16 cellular contexts compared by ENCODE assay signal in genomic region chr11:43918662-43919061, GRCh38. TPM values are rescaled to one million over a fixed set of nuclear protein-coding genes. Genes with fewer than 3 reads are reported as not detected.
DNase-seq lines count a peak whose midpoint lies in the region; ATAC-seq and TF ChIP-seq lines count a peak whose summit lies in the region.
"Had no signal": no experiment of that assay in that cellular context is flagged by ENCODE, and none has a peak within 500 bp of the region (broad histone marks: within the 10 kb centered on the region; RNA-seq: fewer than 3 reads in every experiment).

No MANE protein-coding gene starts in this region.

- H3K4me1 ChIP-seq in mucosa of rectum (ENCODE audit: control insufficient read depth in 2 of 2, insufficient read depth in 2 of 2, low read length in 2 of 2) = peaks cover 2 to 3% of the 10 kb centered on the region in 2 donors
- H3K4me1 ChIP-seq in gastrocnemius medialis = peaks cover 26 to 33% of the 10 kb centered on the region in 2 donors
- H3K4me1 ChIP-seq in CD8-positive, alpha-beta T cell (ENCODE audit: insufficient read depth, low read length) = no peaks in the 10 kb centered on the region

- H3K9me3 Mint-ChIP-seq in natural killer cell treated with Interleukin-12 subunit alpha and Interleukin-12 subunit beta and Interleukin-15 and Interleukin-18, amount 100 ng/mL, for 72 hours = no peaks in the 10 kb centered on the region
- no peaks in the 10 kb centered on the region for H3K9me3 Mint-ChIP-seq in natural killer cell
- H3K9me3 Mint-ChIP-seq in CD8-positive, alpha-beta T cell = no peaks in the 10 kb centered on the region
- H3K9me3 Mint-ChIP-seq: GM23338 had no signal

- TF ChIP-seq POLR2A in gastrocnemius medialis (IDR thresholded peaks at IDR 0.05) = no peak

- ATAC-seq in natural killer cell treated with Interleukin-12 subunit alpha and Interleukin-12 subunit beta and Interleukin-15 and Interleukin-18, amount 100 ng/mL, for 72 hours = no peak
- ATAC-seq in natural killer cell = no peak
- ATAC-seq in gastrocnemius medialis = peak; percentile 34 to 65
- ATAC-seq in CD8-positive, alpha-beta T cell = no peak
- ATAC-seq: GM23338, HCT116 had no signal

- DNase-seq in natural killer cell treated with Interleukin-12 subunit alpha and Interleukin-12 subunit beta and Interleukin-15 and Interleukin-18, amount 100 ng/mL, for 72 hours (ENCODE audit: low spot score) = no peak
- DNase-seq in natural killer cell = no peak
- DNase-seq in gastrocnemius medialis = peak; percentile 45 to 62
- DNase-seq in CD8-positive, alpha-beta T cell = no peak
- no peak for DNase-seq in D341Med (ENCODE audit: low spot score)
- DNase-seq in NCI-H226 = no peak
- DNase-seq: C1 segment of cervical spinal cord, NCI-H187 treated with DMSO at 0.1 percent for 48 hours, NCI-H2171, NCI-H446 treated with DMSO at 0.1 percent for 48 hours, NCI-H748 treated with DMSO at 0.1 percent for 48 hours, PC-9 had no signal

- H3K9ac ChIP-seq in mucosa of rectum (ENCODE audit: low read depth in 1 of 2, low read length in 2 of 2) = no peak overlapping the region

- no peak overlapping the region for H3K4me3 Mint-ChIP-seq in natural killer cell treated with Interleukin-12 subunit alpha and Interleukin-12 subunit beta and Interleukin-15 and Interleukin-18, amount 100 ng/mL, for 72 hours
- no peak overlapping the region for H3K4me3 Mint-ChIP-seq in natural killer cell
- no peak overlapping the region for H3K4me3 Mint-ChIP-seq in CD8-positive, alpha-beta T cell
- H3K4me3 Mint-ChIP-seq: GM23338 had no signal

- TF ChIP-seq CTCF in natural killer cell (IDR thresholded peaks at IDR 0.05) (no peak), gastrocnemius medialis (IDR thresholded peaks at IDR 0.05 in 4 of 5, conservative IDR thresholded peaks at IDR 0.05 in 1 of 5) (no peak)
- TF ChIP-seq CTCF in CD8-positive, alpha-beta T cell (IDR thresholded peaks at IDR 0.05) = no peak

- H3K27me3 ChIP-seq in mucosa of rectum (ENCODE audit: control insufficient read depth in 2 of 2, insufficient read depth in 2 of 2, low read length in 2 of 2) (no peaks in the 10 kb centered on the region), gastrocnemius medialis (no peaks in the 10 kb centered on the region)
- H3K27me3 ChIP-seq in CD8-positive, alpha-beta T cell (ENCODE audit: insufficient read depth, low read length) = no peaks in the 10 kb centered on the region

- no peak overlapping the region for H3K4me3 ChIP-seq in mucosa of rectum (ENCODE audit: low read length in 2 of 2)
- H3K4me3 ChIP-seq in gastrocnemius medialis = no peak overlapping the region
- H3K4me3 ChIP-seq in CD8-positive, alpha-beta T cell (ENCODE audit: low read depth, low read length) = no peak overlapping the region
- H3K4me3 ChIP-seq: GM23338, PC-9 had no signal

- no peaks in the 10 kb centered on the region for H3K27me3 Mint-ChIP-seq in natural killer cell treated with Interleukin-12 subunit alpha and Interleukin-12 subunit beta and Interleukin-15 and Interleukin-18, amount 100 ng/mL, for 72 hours
- H3K27me3 Mint-ChIP-seq in natural killer cell (ENCODE audit: low read depth in 2 of 2) = no peaks in the 10 kb centered on the region
- H3K27me3 Mint-ChIP-seq in CD8-positive, alpha-beta T cell (ENCODE audit: low read depth) = no peaks in the 10 kb centered on the region

- H3K27ac ChIP-seq in mucosa of rectum (ENCODE audit: low read depth in 2 of 2, low read length in 2 of 2) = peak overlapping the region; percentile 3 to 9
- peak overlapping the region; percentile 83 to 93 (median 88) for H3K27ac ChIP-seq in gastrocnemius medialis
- H3K27ac ChIP-seq in CD8-positive, alpha-beta T cell (ENCODE audit: low read depth, low read length) = no peak overlapping the region
- H3K27ac ChIP-seq: PC-9 had no signal

- CTCF ChIA-PET in CD8-positive, alpha-beta T cell (lab: Charles Lee) = no interaction called here

- H3K4me1 Mint-ChIP-seq in natural killer cell treated with Interleukin-12 subunit alpha and Interleukin-12 subunit beta and Interleukin-15 and Interleukin-18, amount 100 ng/mL, for 72 hours (ENCODE audit: low read depth in 2 of 2) = peaks cover 12 to 20% of the 10 kb centered on the region in 2 donors
- no peaks in the 10 kb centered on the region for H3K4me1 Mint-ChIP-seq in natural killer cell
- peaks cover 2% of the 10 kb centered on the region for H3K4me1 Mint-ChIP-seq in CD8-positive, alpha-beta T cell (ENCODE audit: low read depth)

- in situ Hi-C loops in gastrocnemius medialis (cut with MboI; ENCODE audit: low sequenced_read_pairs in 4 of 4) = no loop called here

- H3K27ac Mint-ChIP-seq in natural killer cell treated with Interleukin-12 subunit alpha and Interleukin-12 subunit beta and Interleukin-15 and Interleukin-18, amount 100 ng/mL, for 72 hours = peak overlapping the region; percentile 50 to 78
- H3K27ac Mint-ChIP-seq in natural killer cell = no peak overlapping the region
- H3K27ac Mint-ChIP-seq in CD8-positive, alpha-beta T cell = no peak overlapping the region
- H3K27ac Mint-ChIP-seq: GM23338 had no signal

- peaks cover 11% of the 10 kb centered on the region for H3K36me3 Mint-ChIP-seq in natural killer cell treated with Interleukin-12 subunit alpha and Interleukin-12 subunit beta and Interleukin-15 and Interleukin-18, amount 100 ng/mL, for 72 hours
- peaks cover 13% of the 10 kb centered on the region for H3K36me3 Mint-ChIP-seq in natural killer cell
- peaks cover 81% of the 10 kb centered on the region for H3K36me3 Mint-ChIP-seq in CD8-positive, alpha-beta T cell

- H3K36me3 ChIP-seq in mucosa of rectum (ENCODE audit: control insufficient read depth in 2 of 2, insufficient read depth in 2 of 2, low read length in 2 of 2) (peaks cover 16 to 33% of the 10 kb centered on the region in 2 donors), gastrocnemius medialis (peaks cover 0 to 12% of the 10 kb centered on the region in 2 donors)
- H3K36me3 ChIP-seq in CD8-positive, alpha-beta T cell (ENCODE audit: insufficient read depth, low read length) = peaks cover 26% of the 10 kb centered on the region

- POLR2A ChIA-PET in CD8-positive, alpha-beta T cell (lab: Charles Lee) = interaction anchor here (1.3 kb wide), 1 partner anchor 18 kb away, joined by 3 read pairs; no protein-coding TSS in a partner anchor

- H3K9me3 ChIP-seq in mucosa of rectum (ENCODE audit: control insufficient read depth in 2 of 2, low read length in 2 of 2) (no peaks in the 10 kb centered on the region), gastrocnemius medialis (no peaks in the 10 kb centered on the region)
- H3K9me3 ChIP-seq in CD8-positive, alpha-beta T cell (ENCODE audit: low read length) = no peaks in the 10 kb centered on the region

- intact Hi-C loops in natural killer cell (cut with micrococcal nuclease) (no loop called here), gastrocnemius medialis (cut with DNase I; ENCODE audit: low total_unique reads) (no loop called here)
- intact Hi-C loops in CD8-positive, alpha-beta T cell (cut with DNase I, micrococcal nuclease) = no loop called here

RNA-seq across cellular contexts. Expression of gene C11orf96, which starts 23.8 kb away (rescaled TPM):
- total RNA-seq in natural killer cell treated with Interleukin-12 subunit alpha and Interleukin-12 subunit beta and Interleukin-15 and Interleukin-18, amount 100 ng/mL, for 72 hours = 1 to 10 TPM; 1.4 to 7.3 TPM
- total RNA-seq in natural killer cell (1 to 10 TPM in 2 of 3 donors, under 1 TPM in 1; 0.47 to 1.7 (median 1.2) TPM), gastrocnemius medialis (100 to 1,000 TPM in 1 of 4 donors, 10 to 100 TPM in 3; 22.4 to 220 (median 78.4) TPM)
- total RNA-seq in CD8-positive, alpha-beta T cell = under 1 TPM; 0.60 to 0.86 TPM
- total RNA-seq: LHCN-M2, PC-9 had no signal

RNA-seq across cellular contexts. Expression of gene ALKBH3, which starts 38.0 kb away (rescaled TPM):
- total RNA-seq in natural killer cell treated with Interleukin-12 subunit alpha and Interleukin-12 subunit beta and Interleukin-15 and Interleukin-18, amount 100 ng/mL, for 72 hours = 10 to 100 TPM; 38.7 to 53.7 TPM
- total RNA-seq in natural killer cell (10 to 100 TPM; 24.3 to 30.8 (median 29.6) TPM), gastrocnemius medialis (10 to 100 TPM; 27.5 to 44.1 (median 42.0) TPM)
- total RNA-seq in CD8-positive, alpha-beta T cell = 10 to 100 TPM; 14.5 to 19.4 TPM

Comparison
In these comparisons a context has a peak if more than half of its experiments do, and no peak if none do; other contexts are left out.
1. H3K27ac Mint-ChIP-seq: peak in natural killer cell treated with Interleukin-12 subunit alpha and Interleukin-12 subunit beta and Interleukin-15 and Interleukin-18, amount 100 ng/mL, for 72 hours (2 of 2); none in natural killer cell (0 of 2) and CD8-positive, alpha-beta T cell (single experiment).
2. ATAC-seq: peak in gastrocnemius medialis (2 of 2); none in natural killer cell treated with Interleukin-12 subunit alpha and Interleukin-12 subunit beta and Interleukin-15 and Interleukin-18, amount 100 ng/mL, for 72 hours (0 of 2), natural killer cell (0 of 3) and CD8-positive, alpha-beta T cell (single experiment).
3. DNase-seq: peak in gastrocnemius medialis (2 of 2); none in natural killer cell treated with Interleukin-12 subunit alpha and Interleukin-12 subunit beta and Interleukin-15 and Interleukin-18, amount 100 ng/mL, for 72 hours (single experiment), natural killer cell (single experiment), CD8-positive, alpha-beta T cell (0 of 7), D341Med (single experiment) and NCI-H226 (single experiment).